In the genomic region with DNA sequence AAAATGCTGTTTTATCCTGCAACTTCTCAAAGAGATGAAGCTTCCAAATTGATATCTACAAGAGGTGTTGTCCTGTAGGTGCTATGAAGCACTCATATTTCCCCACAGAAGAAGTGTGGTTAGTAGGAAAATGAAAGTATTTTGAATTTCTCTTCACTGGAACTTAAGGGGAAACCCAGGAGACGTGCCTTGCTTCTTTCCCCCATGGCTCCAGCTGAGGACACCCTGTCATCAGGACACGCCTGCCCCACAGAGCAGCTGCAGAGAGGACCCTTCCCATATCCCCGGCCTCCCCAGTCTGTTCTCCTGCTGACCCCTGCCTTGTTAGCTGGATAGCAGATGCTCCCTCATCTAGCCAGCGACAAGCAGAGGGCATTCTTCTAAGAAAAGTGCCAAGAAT, we compare ENCODE assay signal across 9 cellular contexts.
DNase-seq lines count a peak whose midpoint lies in the region; ATAC-seq lines count a peak whose summit lies in the region.
"Had no signal": no experiment of that assay in that cellular context is flagged by ENCODE, and none has a peak within 500 bp of the region (broad histone marks: within the 10 kb centered on the region; RNA-seq: fewer than 3 reads in every experiment).

No MANE protein-coding gene starts in this region.

- no peaks in the 10 kb centered on the region for H3K79me1 ChIP-seq in mesenchymal stem cell (replicated peaks; ENCODE audit: low read length, poor library complexity, severe bottlenecking)

- no peak overlapping the region for H3K23ac ChIP-seq in mesenchymal stem cell (ENCODE audit: low read length in 2 of 2)

- peak overlapping the region; percentile 83 for H3K4me3 ChIP-seq in CD4-positive, CD25-positive, alpha-beta regulatory T cell (ENCODE audit: low read depth, low read length)
- no peak overlapping the region for H3K4me3 ChIP-seq in mesenchymal stem cell (ENCODE audit: insufficient read depth in 1 of 2, low read depth in 1 of 2, low read length in 2 of 2)

- no peak for ATAC-seq in CD4-positive, CD25-positive, alpha-beta regulatory T cell (ENCODE audit: low read depth in 2 of 2)
- ATAC-seq in GM21423 (IDR thresholded peaks at IDR 0.05; ENCODE audit: unreplicated experiment): peak; percentile 28
- ATAC-seq in HG03558 (IDR thresholded peaks at IDR 0.05; ENCODE audit: extremely low read depth, unreplicated experiment): peak; percentile 11
- ATAC-seq in GM21526 (IDR thresholded peaks at IDR 0.05; ENCODE audit: low FRiP score, unreplicated experiment): no peak

- no peaks in the 10 kb centered on the region for H3K9me3 ChIP-seq in CD4-positive, CD25-positive, alpha-beta regulatory T cell (ENCODE audit: control insufficient read depth in 2 of 2, low read length in 2 of 2)
- peaks cover 4% of the 10 kb centered on the region for H3K9me3 ChIP-seq in mesenchymal stem cell (ENCODE audit: control insufficient read depth, low read length)

- H2BK5ac ChIP-seq in mesenchymal stem cell (ENCODE audit: low read depth, low read length, poor library complexity, severe bottlenecking): no peak overlapping the region

- H3K27me3 ChIP-seq in CD4-positive, CD25-positive, alpha-beta regulatory T cell (ENCODE audit: control insufficient read depth, insufficient read depth, low read length): no peaks in the 10 kb centered on the region
- peaks cover 0 to 13% of the 10 kb centered on the region in 2 experiments for H3K27me3 ChIP-seq in mesenchymal stem cell (ENCODE audit: control insufficient read depth in 1 of 2, insufficient read depth in 1 of 2, low read length in 2 of 2)

- H2AK5ac ChIP-seq in mesenchymal stem cell (ENCODE audit: low read length, severe bottlenecking): no peak overlapping the region

- peak in 2 of 3 donors; percentile 0 to 17 for DNase-seq in CD4-positive, CD25-positive, alpha-beta regulatory T cell
- peak; percentile 62 for DNase-seq in activated naive CD8-positive, alpha-beta T cell treated with anti-CD3 and anti-CD28 coated beads for 36 hours
- DNase-seq in mesenchymal stem cell: no peak
- DNase-seq in caudate nucleus (lab: John Stamatoyannopoulos, UW): no peak
- DNase-seq in NCI-H510A (lab: John Stamatoyannopoulos, UW): no peak

- H3K4me3 Mint-ChIP-seq in CD4-positive, CD25-positive, alpha-beta regulatory T cell: peak overlapping the region; percentile 17 to 81 (median 44)
- H3K4me3 Mint-ChIP-seq in activated naive CD8-positive, alpha-beta T cell treated with anti-CD3 and anti-CD28 coated beads for 36 hours: peak overlapping the region; percentile 47

- H3K9me3 Mint-ChIP-seq in CD4-positive, CD25-positive, alpha-beta regulatory T cell: peaks cover 0 to 3% (median 0%) of the 10 kb centered on the region in 7 donors
- H3K9me3 Mint-ChIP-seq in activated naive CD8-positive, alpha-beta T cell treated with anti-CD3 and anti-CD28 coated beads for 36 hours: peaks cover 8% of the 10 kb centered on the region

- H2BK12ac ChIP-seq in mesenchymal stem cell (ENCODE audit: low read length in 2 of 2): peak overlapping the region in 1 of 2 experiments; percentile 55

- H2BK120ac ChIP-seq in mesenchymal stem cell (ENCODE audit: low read depth, low read length): no peak overlapping the region

- no peak overlapping the region for H3K4ac ChIP-seq in mesenchymal stem cell (ENCODE audit: low read depth in 1 of 2, low read length in 2 of 2)

- WGBS in mesenchymal stem cell: 87% methylated on average over 3 of the region's 4 CpGs

- peaks cover 10 to 32% (median 21%) of the 10 kb centered on the region in 4 donors for H3K4me1 Mint-ChIP-seq in CD4-positive, CD25-positive, alpha-beta regulatory T cell
- H3K4me1 Mint-ChIP-seq in activated naive CD8-positive, alpha-beta T cell treated with anti-CD3 and anti-CD28 coated beads for 36 hours: peaks cover 32% of the 10 kb centered on the region

- no peaks in the 10 kb centered on the region for H3K36me3 ChIP-seq in CD4-positive, CD25-positive, alpha-beta regulatory T cell (ENCODE audit: control insufficient read depth, insufficient read depth, low read length)
- no peaks in the 10 kb centered on the region for H3K36me3 ChIP-seq in mesenchymal stem cell (ENCODE audit: control insufficient read depth in 1 of 2, insufficient read depth in 2 of 2, low read depth in 1 of 2, low read length in 2 of 2)

- H3K14ac ChIP-seq in mesenchymal stem cell (ENCODE audit: low read length in 2 of 2): no peak overlapping the region

- no peak overlapping the region for H3K18ac ChIP-seq in mesenchymal stem cell (ENCODE audit: low read depth in 1 of 2, low read length in 2 of 2)

- H3K27ac Mint-ChIP-seq in CD4-positive, CD25-positive, alpha-beta regulatory T cell: peak overlapping the region; percentile 76 to 93 (median 80)
- peak overlapping the region; percentile 92 for H3K27ac Mint-ChIP-seq in activated naive CD8-positive, alpha-beta T cell treated with anti-CD3 and anti-CD28 coated beads for 36 hours

- no peaks in the 10 kb centered on the region for H3K36me3 Mint-ChIP-seq in CD4-positive, CD25-positive, alpha-beta regulatory T cell
- H3K36me3 Mint-ChIP-seq in activated naive CD8-positive, alpha-beta T cell treated with anti-CD3 and anti-CD28 coated beads for 36 hours: peaks cover 7% of the 10 kb centered on the region

- no peak overlapping the region for H3K9ac ChIP-seq in mesenchymal stem cell (ENCODE audit: low read length)

- H3K27me3 Mint-ChIP-seq in CD4-positive, CD25-positive, alpha-beta regulatory T cell: no peaks in the 10 kb centered on the region
- H3K27me3 Mint-ChIP-seq in activated naive CD8-positive, alpha-beta T cell treated with anti-CD3 and anti-CD28 coated beads for 36 hours: peaks cover 15% of the 10 kb centered on the region

- H3K27ac ChIP-seq in CD4-positive, CD25-positive, alpha-beta regulatory T cell (ENCODE audit: insufficient read depth, low read length, poor library complexity, severe bottlenecking): no peak overlapping the region
- H3K27ac ChIP-seq in mesenchymal stem cell (ENCODE audit: low read length, poor library complexity, severe bottlenecking): no peak overlapping the region
- no peak overlapping the region for H3K27ac ChIP-seq in caudate nucleus (ENCODE audit: low read depth, low read length)
- H3K27ac ChIP-seq: HL-60 had no signal

- no peak overlapping the region for H2AFZ ChIP-seq in mesenchymal stem cell (ENCODE audit: low read depth, low read length)

- no peak overlapping the region for H4K91ac ChIP-seq in mesenchymal stem cell (ENCODE audit: low read length)

- peaks cover 18% of the 10 kb centered on the region for H3K4me1 ChIP-seq in CD4-positive, CD25-positive, alpha-beta regulatory T cell (ENCODE audit: control insufficient read depth, insufficient read depth, low read length, poor library complexity, severe bottlenecking)
- no peaks in the 10 kb centered on the region for H3K4me1 ChIP-seq in mesenchymal stem cell (ENCODE audit: control insufficient read depth, insufficient read depth, low read depth, low read length)

- H2BK15ac ChIP-seq in mesenchymal stem cell (ENCODE audit: low read depth, poor library complexity, severe bottlenecking): no peak overlapping the region

- H4K8ac ChIP-seq in mesenchymal stem cell (ENCODE audit: low read length): no peak overlapping the region

- no peak overlapping the region for H3K4me2 ChIP-seq in mesenchymal stem cell (ENCODE audit: low read length, poor library complexity, severe bottlenecking)

Comparison
In these comparisons a context has a peak if more than half of its experiments do, and no peak if none do; other contexts are left out.
1. ATAC-seq: peak in GM21423 (single experiment) and HG03558 (single experiment); none in CD4-positive, CD25-positive, alpha-beta regulatory T cell (0 of 2) and GM21526 (single experiment).
2. DNase-seq: peak in CD4-positive, CD25-positive, alpha-beta regulatory T cell (2 of 3) and activated naive CD8-positive, alpha-beta T cell treated with anti-CD3 and anti-CD28 coated beads for 36 hours (single experiment); none in mesenchymal stem cell (single experiment), caudate nucleus (0 of 61) and NCI-H510A (single experiment).